Comparison of ENCODE assay signal across 8 cellular contexts in genomic region chr9:130043654-130044623, GRCh38. TPM values are rescaled to one million over a fixed set of nuclear protein-coding genes. Genes with fewer than 3 reads are reported as not detected.
DNase-seq lines count a peak whose midpoint lies in the region; ATAC-seq and TF ChIP-seq lines count a peak whose summit lies in the region.

No MANE protein-coding gene starts in this region.

- DNase-seq in LNCaP clone FGC (ENCODE audit: low read depth) (no peak), choroid plexus epithelial cell (ENCODE audit: low read depth) (peak; percentile 48), lower leg skin (ENCODE audit: low spot score in 2 of 2) (peak in 1 of 2 donors; percentile 93), type B pancreatic cell (ENCODE audit: extremely low spot score, unreplicated experiment) (no peak), COLO668 (lab: John Stamatoyannopoulos, UW; ENCODE audit: unreplicated experiment) (no peak), A172 (ENCODE audit: low spot score) (no peak)

- TF ChIP-seq CTCF in LNCaP clone FGC (IDR thresholded peaks at IDR 0.05; ENCODE audit: control insufficient read depth, extremely low read depth, insufficient read depth) (no peak), choroid plexus epithelial cell (conservative IDR thresholded peaks at IDR 0.05; ENCODE audit: low read depth, low read length) (peak; percentile 20), lower leg skin (IDR thresholded peaks at IDR 0.05) (no peak), type B pancreatic cell (conservative IDR thresholded peaks at IDR 0.05) (no peak)

- TF ChIP-seq POLR2A in lower leg skin (IDR thresholded peaks at IDR 0.05) = no peak

- peak overlapping the region in 7 of 11 experiments; percentile 49 to 96 (median 70); a peak in 12 of 22 replicates for H3K27ac ChIP-seq in BLaER1 treated with 17β-estradiol and CSF1 and Interleukin-3, amounts not matched to agents 10 nM and 100 nM

- peak overlapping the region; percentile 99 for H3K4me3 Mint-ChIP-seq in type B pancreatic cell

- WGBS in lower leg skin, 2 donors = 30 to 39% methylated on average over 26 to 33 of the region's 37 CpGs

- no peaks in the 10 kb centered on the region for H3K9me3 Mint-ChIP-seq in type B pancreatic cell

- H3K27me3 Mint-ChIP-seq in type B pancreatic cell = peaks cover 5% of the 10 kb centered on the region

- peaks cover 27 to 39% (median 35%) of the 10 kb centered on the region in 11 experiments for H4K20me1 ChIP-seq in BLaER1 treated with 17β-estradiol and CSF1 and Interleukin-3, amounts not matched to agents 10 nM and 100 nM

- peaks cover 40% of the 10 kb centered on the region for H3K4me1 Mint-ChIP-seq in type B pancreatic cell (ENCODE audit: unreplicated experiment)

- peak overlapping the region; percentile 94 for H3K27ac Mint-ChIP-seq in type B pancreatic cell

- no peak for ATAC-seq in HG03439 (IDR thresholded peaks at IDR 0.05; ENCODE audit: unreplicated experiment)

- H3K27me3 ChIP-seq in BLaER1 treated with 17β-estradiol and CSF1 and Interleukin-3, amounts not matched to agents 10 nM and 100 nM = peaks cover 16 to 41% (median 39%) of the 10 kb centered on the region in 11 experiments

- H3K9me3 ChIP-seq in BLaER1 treated with 17β-estradiol and CSF1 and Interleukin-3, amounts not matched to agents 10 nM and 100 nM (replicated peaks in 1 of 11) = no peaks in the 10 kb centered on the region

- intact Hi-C loops in lower leg skin (cut with DNase I; ENCODE audit: low total_unique reads) = no loop called here

- peak overlapping the region; percentile 72 to 99 (median 86) for H3K4me3 ChIP-seq in BLaER1 treated with 17β-estradiol and CSF1 and Interleukin-3, amounts not matched to agents 10 nM and 100 nM
- H3K4me3 ChIP-seq in LNCaP clone FGC (ENCODE audit: low read depth, low read length) = peak overlapping the region; percentile 92
- H3K4me3 ChIP-seq in choroid plexus epithelial cell (ENCODE audit: low read depth, low read length) = peak overlapping the region; percentile 71
- peak overlapping the region; percentile 73 for H3K4me3 ChIP-seq in lower leg skin (ENCODE audit: low read depth, poor library complexity, severe bottlenecking)

- peak overlapping the region; percentile 82 to 100 (median 99) for H3K4me2 ChIP-seq in BLaER1 treated with 17β-estradiol and CSF1 and Interleukin-3, amounts not matched to agents 10 nM and 100 nM

- H3K36me3 Mint-ChIP-seq in type B pancreatic cell = no peaks in the 10 kb centered on the region

- peak overlapping the region in 8 of 11 experiments; percentile 37 to 99 (median 71); a peak in 16 of 22 replicates for H3K9ac ChIP-seq in BLaER1 treated with 17β-estradiol and CSF1 and Interleukin-3, amounts not matched to agents 10 nM and 100 nM

- H3K36me3 ChIP-seq in BLaER1 treated with 17β-estradiol and CSF1 and Interleukin-3, amounts not matched to agents 10 nM and 100 nM = no peaks in the 10 kb centered on the region

- H3K4me1 ChIP-seq in BLaER1 treated with 17β-estradiol and CSF1 and Interleukin-3, amounts not matched to agents 10 nM and 100 nM = peaks cover 45 to 74% (median 60%) of the 10 kb centered on the region in 10 experiments

RNA-seq across cellular contexts. Expression of gene FNBP1, which starts 0.9 kb away (rescaled TPM):
- 10 to 100 TPM; 29.7 to 62.3 (median 40.0) TPM for total RNA-seq in lower leg skin
- 38.6 and 54.1 TPM in 2 replicates for total RNA-seq in type B pancreatic cell (ENCODE audit: low replicate concordance)
- total RNA-seq in A172 (2014; rRNA removed; shearing (Covaris generic)) = 22.7 and 28.4 TPM in 2 replicates

RNA-seq across cellular contexts. Expression of gene GPR107, which starts 9.8 kb away (rescaled TPM):
- total RNA-seq in lower leg skin (10 to 100 TPM; 28.1 to 34.5 (median 32.9) TPM), type B pancreatic cell (ENCODE audit: low replicate concordance) (43.6 and 51.6 TPM in 2 replicates)
- 0.17 and 0.22 TPM in 2 replicates for total RNA-seq in A172 (2014; rRNA removed; shearing (Covaris generic))

Comparison
In these comparisons a context has a peak if more than half of its experiments do, and no peak if none do; other contexts are left out.
1. RNA of gene GPR107, which starts 9.8 kb away (total RNA-seq): 43.6 to 51.6 TPM in type B pancreatic cell and 28.1 to 34.5 TPM in lower leg skin; 0.17 to 0.22 TPM in A172; every median in the first group is over 10 times any median in the second.
2. Peak in every context shown above with its lines, with median percentiles within 50 percentile points of each other: H3K4me3 ChIP-seq.